In the genomic region with DNA sequence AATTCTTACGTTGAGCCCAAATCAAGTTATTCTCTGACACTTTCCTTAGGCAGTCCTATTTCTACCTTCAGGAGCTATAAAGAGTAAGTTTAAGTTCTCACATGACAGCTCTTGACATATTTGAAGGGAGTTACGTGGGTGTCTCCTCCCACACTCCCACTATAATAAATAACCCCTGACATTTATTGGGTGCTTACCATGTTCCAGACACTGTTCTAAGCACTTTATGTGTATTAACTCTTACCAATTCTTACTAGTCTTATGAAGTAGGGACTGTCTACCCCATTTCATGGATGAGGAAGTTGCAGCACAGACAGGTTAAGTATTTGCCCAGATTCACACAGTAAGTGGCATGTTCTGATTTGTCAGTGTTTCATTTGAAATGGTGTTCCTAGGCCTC, we compare ENCODE assay signal across 1 cellular context.
TF ChIP-seq lines count a peak whose summit lies in the region.

No MANE protein-coding gene starts in this region.

TF ChIP-seq in GM12878, 131 proteins besides CTCF, POLR2A, EP300 and RAD21:
- TF ChIP-seq HDGF (IDR thresholded peaks at IDR 0.05) (no peak), ZNF274 (IDR thresholded peaks at IDR 0.05; ENCODE audit: insufficient read depth, insufficient read length) (no peak), NFXL1 (IDR thresholded peaks at IDR 0.05; ENCODE audit: borderline replicate concordance) (no peak), BMI1 (IDR thresholded peaks at IDR 0.05; ENCODE audit: borderline replicate concordance) (no peak), CBFB (IDR thresholded peaks at IDR 0.05; ENCODE audit: low read depth) (no peak), RB1 (IDR thresholded peaks at IDR 0.05; ENCODE audit: borderline replicate concordance) (no peak), POLR2AphosphoS5 (IDR thresholded peaks at IDR 0.05; ENCODE audit: low read length) (no peak), MEF2B (IDR thresholded peaks at IDR 0.05; ENCODE audit: partially characterized antibody, poor library complexity, severe bottlenecking) (no peak)
- TF ChIP-seq, protein P1, sequence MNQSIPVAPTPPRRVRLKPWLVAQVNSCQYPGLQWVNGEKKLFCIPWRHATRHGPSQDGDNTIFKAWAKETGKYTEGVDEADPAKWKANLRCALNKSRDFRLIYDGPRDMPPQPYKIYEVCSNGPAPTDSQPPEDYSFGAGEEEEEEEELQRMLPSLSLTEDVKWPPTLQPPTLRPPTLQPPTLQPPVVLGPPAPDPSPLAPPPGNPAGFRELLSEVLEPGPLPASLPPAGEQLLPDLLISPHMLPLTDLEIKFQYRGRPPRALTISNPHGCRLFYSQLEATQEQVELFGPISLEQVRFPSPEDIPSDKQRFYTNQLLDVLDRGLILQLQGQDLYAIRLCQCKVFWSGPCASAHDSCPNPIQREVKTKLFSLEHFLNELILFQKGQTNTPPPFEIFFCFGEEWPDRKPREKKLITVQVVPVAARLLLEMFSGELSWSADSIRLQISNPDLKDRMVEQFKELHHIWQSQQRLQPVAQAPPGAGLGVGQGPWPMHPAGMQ (IDR thresholded peaks at IDR 0.05; ENCODE audit: borderline replicate concordance) = no peak
- TF ChIP-seq, protein P2, sequence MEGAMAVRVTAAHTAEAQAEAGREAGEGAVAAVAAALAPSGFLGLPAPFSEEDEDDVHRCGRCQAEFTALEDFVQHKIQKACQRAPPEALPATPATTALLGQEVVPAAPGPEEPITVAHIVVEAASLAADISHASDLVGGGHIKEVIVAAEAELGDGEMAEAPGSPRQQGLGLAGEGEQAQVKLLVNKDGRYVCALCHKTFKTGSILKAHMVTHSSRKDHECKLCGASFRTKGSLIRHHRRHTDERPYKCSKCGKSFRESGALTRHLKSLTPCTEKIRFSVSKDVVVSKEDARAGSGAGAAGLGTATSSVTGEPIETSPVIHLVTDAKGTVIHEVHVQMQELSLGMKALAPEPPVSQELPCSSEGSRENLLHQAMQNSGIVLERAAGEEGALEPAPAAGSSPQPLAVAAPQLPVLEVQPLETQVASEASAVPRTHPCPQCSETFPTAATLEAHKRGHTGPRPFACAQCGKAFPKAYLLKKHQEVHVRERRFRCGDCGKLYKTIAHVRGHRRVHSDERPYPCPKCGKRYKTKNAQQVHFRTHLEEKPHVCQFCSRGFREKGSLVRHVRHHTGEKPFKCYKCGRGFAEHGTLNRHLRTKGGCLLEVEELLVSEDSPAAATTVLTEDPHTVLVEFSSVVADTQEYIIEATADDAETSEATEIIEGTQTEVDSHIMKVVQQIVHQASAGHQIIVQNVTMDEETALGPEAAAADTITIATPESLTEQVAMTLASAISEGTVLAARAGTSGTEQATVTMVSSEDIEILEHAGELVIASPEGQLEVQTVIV (IDR thresholded peaks at IDR 0.05; ENCODE audit: borderline replicate concordance, partially characterized antibody) = no peak
- TF ChIP-seq, protein P3, sequence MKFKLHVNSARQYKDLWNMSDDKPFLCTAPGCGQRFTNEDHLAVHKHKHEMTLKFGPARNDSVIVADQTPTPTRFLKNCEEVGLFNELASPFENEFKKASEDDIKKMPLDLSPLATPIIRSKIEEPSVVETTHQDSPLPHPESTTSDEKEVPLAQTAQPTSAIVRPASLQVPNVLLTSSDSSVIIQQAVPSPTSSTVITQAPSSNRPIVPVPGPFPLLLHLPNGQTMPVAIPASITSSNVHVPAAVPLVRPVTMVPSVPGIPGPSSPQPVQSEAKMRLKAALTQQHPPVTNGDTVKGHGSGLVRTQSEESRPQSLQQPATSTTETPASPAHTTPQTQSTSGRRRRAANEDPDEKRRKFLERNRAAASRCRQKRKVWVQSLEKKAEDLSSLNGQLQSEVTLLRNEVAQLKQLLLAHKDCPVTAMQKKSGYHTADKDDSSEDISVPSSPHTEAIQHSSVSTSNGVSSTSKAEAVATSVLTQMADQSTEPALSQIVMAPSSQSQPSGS (IDR thresholded peaks at IDR 0.05; ENCODE audit: low read length) = no peak
- TF ChIP-seq, protein P4, sequence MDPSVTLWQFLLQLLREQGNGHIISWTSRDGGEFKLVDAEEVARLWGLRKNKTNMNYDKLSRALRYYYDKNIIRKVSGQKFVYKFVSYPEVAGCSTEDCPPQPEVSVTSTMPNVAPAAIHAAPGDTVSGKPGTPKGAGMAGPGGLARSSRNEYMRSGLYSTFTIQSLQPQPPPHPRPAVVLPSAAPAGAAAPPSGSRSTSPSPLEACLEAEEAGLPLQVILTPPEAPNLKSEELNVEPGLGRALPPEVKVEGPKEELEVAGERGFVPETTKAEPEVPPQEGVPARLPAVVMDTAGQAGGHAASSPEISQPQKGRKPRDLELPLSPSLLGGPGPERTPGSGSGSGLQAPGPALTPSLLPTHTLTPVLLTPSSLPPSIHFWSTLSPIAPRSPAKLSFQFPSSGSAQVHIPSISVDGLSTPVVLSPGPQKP (IDR thresholded peaks at IDR 0.05; ENCODE audit: low read depth, low read length) = no peak
- TF ChIP-seq, protein P5, sequence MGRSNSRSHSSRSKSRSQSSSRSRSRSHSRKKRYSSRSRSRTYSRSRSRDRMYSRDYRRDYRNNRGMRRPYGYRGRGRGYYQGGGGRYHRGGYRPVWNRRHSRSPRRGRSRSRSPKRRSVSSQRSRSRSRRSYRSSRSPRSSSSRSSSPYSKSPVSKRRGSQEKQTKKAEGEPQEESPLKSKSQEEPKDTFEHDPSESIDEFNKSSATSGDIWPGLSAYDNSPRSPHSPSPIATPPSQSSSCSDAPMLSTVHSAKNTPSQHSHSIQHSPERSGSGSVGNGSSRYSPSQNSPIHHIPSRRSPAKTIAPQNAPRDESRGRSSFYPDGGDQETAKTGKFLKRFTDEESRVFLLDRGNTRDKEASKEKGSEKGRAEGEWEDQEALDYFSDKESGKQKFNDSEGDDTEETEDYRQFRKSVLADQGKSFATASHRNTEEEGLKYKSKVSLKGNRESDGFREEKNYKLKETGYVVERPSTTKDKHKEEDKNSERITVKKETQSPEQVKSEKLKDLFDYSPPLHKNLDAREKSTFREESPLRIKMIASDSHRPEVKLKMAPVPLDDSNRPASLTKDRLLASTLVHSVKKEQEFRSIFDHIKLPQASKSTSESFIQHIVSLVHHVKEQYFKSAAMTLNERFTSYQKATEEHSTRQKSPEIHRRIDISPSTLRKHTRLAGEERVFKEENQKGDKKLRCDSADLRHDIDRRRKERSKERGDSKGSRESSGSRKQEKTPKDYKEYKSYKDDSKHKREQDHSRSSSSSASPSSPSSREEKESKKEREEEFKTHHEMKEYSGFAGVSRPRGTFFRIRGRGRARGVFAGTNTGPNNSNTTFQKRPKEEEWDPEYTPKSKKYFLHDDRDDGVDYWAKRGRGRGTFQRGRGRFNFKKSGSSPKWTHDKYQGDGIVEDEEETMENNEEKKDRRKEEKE (IDR thresholded peaks at IDR 0.05) = no peak
